13 cellular contexts compared by ENCODE assay signal in genomic region chrX:81259714-81260395, GRCh38. TPM values are rescaled to one million over a fixed set of nuclear protein-coding genes. Genes with fewer than 3 reads are reported as not detected.
DNase-seq lines count a peak whose midpoint lies in the region; ATAC-seq and TF ChIP-seq lines count a peak whose summit lies in the region.
"Had no signal": no experiment of that assay in that cellular context is flagged by ENCODE, and none has a peak within 500 bp of the region (broad histone marks: within the 10 kb centered on the region; RNA-seq: fewer than 3 reads in every experiment).

No MANE protein-coding gene starts in this region.

- TF ChIP-seq CTCF in CD8-positive, alpha-beta T cell (IDR thresholded peaks at IDR 0.05), result no peak
- no peak for TF ChIP-seq CTCF in esophagus muscularis mucosa (IDR thresholded peaks at IDR 0.05)
- no peak for TF ChIP-seq CTCF in osteocyte (IDR thresholded peaks at IDR 0.05)
- no peak for TF ChIP-seq CTCF in OCI-LY7 (conservative IDR thresholded peaks at IDR 0.05; ENCODE audit: low read length)

- no peaks in the 10 kb centered on the region for H3K9me3 ChIP-seq in CD8-positive, alpha-beta T cell (ENCODE audit: low read length)
- no peaks in the 10 kb centered on the region for H3K9me3 ChIP-seq in esophagus muscularis mucosa
- H3K9me3 ChIP-seq in OCI-LY7 (ENCODE audit: low read length), result no peaks in the 10 kb centered on the region

- no peak for TF ChIP-seq POLR2A in esophagus muscularis mucosa (IDR thresholded peaks at IDR 0.05; ENCODE audit: low read depth)

- H4K20me1 ChIP-seq in OCI-LY7 (ENCODE audit: insufficient read depth, low read length), result no peaks in the 10 kb centered on the region

- CTCF ChIA-PET in CD8-positive, alpha-beta T cell (lab: Charles Lee), result no interaction called here
- CTCF ChIA-PET in OCI-LY7 (lab: Charles Lee; ENCODE audit: unreplicated experiment), result no interaction called here

- H3K4me3 Mint-ChIP-seq in CD8-positive, alpha-beta T cell, result no peak overlapping the region
- peak overlapping the region; percentile 8 for H3K4me3 Mint-ChIP-seq in osteocyte (ENCODE audit: unreplicated experiment)

- intact Hi-C loops in CD8-positive, alpha-beta T cell (cut with DNase I, micrococcal nuclease), result no loop called here
- intact Hi-C loops in esophagus muscularis mucosa (cut with DNase I), result loop anchor here (5.0 kb wide), 1 partner anchor 58 kb away; the partner anchor contains the start of genes HMGN5 and SH3BGRL
- intact Hi-C loops in OCI-LY7 (cut with micrococcal nuclease; ENCODE audit: unreplicated experiment), result no loop called here

- H3K9me2 ChIP-seq in OCI-LY7 (ENCODE audit: insufficient read depth, low read length), result no peaks in the 10 kb centered on the region

- BruUV-seq in OCI-LY7 (replicated peaks; lab: Mats Ljungman, UMichigan), result no TSS peak

- H3K27ac Mint-ChIP-seq in CD8-positive, alpha-beta T cell, result peak overlapping the region; percentile 22
- peak overlapping the region; percentile 78 for H3K27ac Mint-ChIP-seq in osteocyte (ENCODE audit: unreplicated experiment)

- no peaks in the 10 kb centered on the region for H3K27me3 Mint-ChIP-seq in CD8-positive, alpha-beta T cell (ENCODE audit: low read depth)
- H3K27me3 Mint-ChIP-seq in osteocyte (ENCODE audit: unreplicated experiment), result no peaks in the 10 kb centered on the region

- no peak for ATAC-seq in CD8-positive, alpha-beta T cell
- ATAC-seq in HG03565 (IDR thresholded peaks at IDR 0.05; ENCODE audit: unreplicated experiment), result no peak
- no peak for ATAC-seq in GM19463 (IDR thresholded peaks at IDR 0.05; ENCODE audit: unreplicated experiment)

- no peak overlapping the region for H3K27ac ChIP-seq in CD8-positive, alpha-beta T cell (ENCODE audit: low read depth, low read length)
- H3K27ac ChIP-seq in esophagus muscularis mucosa (replicated peaks in 1 of 4) (peak overlapping the region; percentile 62 to 79 (median 74)), OCI-LY7 (ENCODE audit: low read depth, low read length, poor library complexity, severe bottlenecking) (no peak overlapping the region)
- H3K27ac ChIP-seq: WERI-Rb-1 had no signal

- no peak for DNase-seq in CD8-positive, alpha-beta T cell
- DNase-seq in LHCN-M2 (ENCODE audit: low read depth), result peak; percentile 28
- no peak for DNase-seq in esophagus muscularis mucosa (ENCODE audit: extremely low spot score)
- DNase-seq in osteocyte (ENCODE audit: extremely low spot score, unreplicated experiment), result no peak
- no peak for DNase-seq in OCI-LY7 (ENCODE audit: low spot score)
- no peak for DNase-seq in NCI-H187 treated with DMSO at 0.1 percent for 48 hours (lab: John Stamatoyannopoulos, UW)
- DNase-seq: NCI-H1092 treated with DMSO at 0.1 percent for 48 hours, NCI-H524 treated with DMSO at 0.1 percent for 48 hours, SHP77, WERI-Rb-1 had no signal

- 53% methylated on average over 3 of the region's 3 CpGs for WGBS in esophagus muscularis mucosa

- peaks cover 8% of the 10 kb centered on the region for H3K36me3 Mint-ChIP-seq in CD8-positive, alpha-beta T cell
- no peaks in the 10 kb centered on the region for H3K36me3 Mint-ChIP-seq in osteocyte (ENCODE audit: unreplicated experiment)

- H3K4me3 ChIP-seq in CD8-positive, alpha-beta T cell (ENCODE audit: low read depth, low read length), result no peak overlapping the region
- H3K4me3 ChIP-seq in esophagus muscularis mucosa (no peak overlapping the region), OCI-LY7 (ENCODE audit: low read depth, low read length, poor library complexity, severe bottlenecking) (no peak overlapping the region)
- H3K4me3 ChIP-seq: BLaER1 treated with 17β-estradiol and CSF1 and Interleukin-3, amounts not matched to agents 10 nM and 100 nM had no signal

- peaks cover 7% of the 10 kb centered on the region for H3K4me1 ChIP-seq in CD8-positive, alpha-beta T cell (ENCODE audit: insufficient read depth, low read length)
- H3K4me1 ChIP-seq in esophagus muscularis mucosa (peaks cover 0 to 69% (median 43%) of the 10 kb centered on the region in 4 donors), OCI-LY7 (ENCODE audit: insufficient read depth, low read length, poor library complexity, severe bottlenecking) (no peaks in the 10 kb centered on the region)

- no peaks in the 10 kb centered on the region for H3K36me3 ChIP-seq in CD8-positive, alpha-beta T cell (ENCODE audit: insufficient read depth, low read length)
- H3K36me3 ChIP-seq in esophagus muscularis mucosa (no peaks in the 10 kb centered on the region), OCI-LY7 (ENCODE audit: insufficient read depth, low read length) (no peaks in the 10 kb centered on the region)
- H3K36me3 ChIP-seq: WERI-Rb-1 had no signal

- H3K79me2 ChIP-seq in OCI-LY7 (ENCODE audit: insufficient read depth, low read depth, low read length), result no peaks in the 10 kb centered on the region

- no peak overlapping the region for H2AFZ ChIP-seq in OCI-LY7 (ENCODE audit: low read length)

- H3K4me1 Mint-ChIP-seq in CD8-positive, alpha-beta T cell (ENCODE audit: low read depth), result peaks cover 59% of the 10 kb centered on the region
- peaks cover 51% of the 10 kb centered on the region for H3K4me1 Mint-ChIP-seq in osteocyte (ENCODE audit: unreplicated experiment)

- H3K9me3 Mint-ChIP-seq in CD8-positive, alpha-beta T cell, result no peaks in the 10 kb centered on the region
- H3K9me3 Mint-ChIP-seq in osteocyte (ENCODE audit: unreplicated experiment), result peaks cover 6% of the 10 kb centered on the region

- TF ChIP-seq EP300 in esophagus muscularis mucosa (IDR thresholded peaks at IDR 0.05), result no peak

- no peak overlapping the region for H3K4me2 ChIP-seq in OCI-LY7 (ENCODE audit: low read length)

- H3K27me3 ChIP-seq in CD8-positive, alpha-beta T cell (ENCODE audit: insufficient read depth, low read length), result no peaks in the 10 kb centered on the region
- H3K27me3 ChIP-seq in esophagus muscularis mucosa, result no peaks in the 10 kb centered on the region

- POLR2A ChIA-PET in CD8-positive, alpha-beta T cell (lab: Charles Lee), result no interaction called here
- POLR2A ChIA-PET in OCI-LY7 (lab: Charles Lee), result no interaction called here

RNA-seq across cellular contexts. Expression of gene SH3BGRL, which starts 58.0 kb away (rescaled TPM):
- total RNA-seq in CD8-positive, alpha-beta T cell, result 10 to 100 TPM; 37.3 to 39.5 TPM
- total RNA-seq in LHCN-M2 (2014; rRNA removed) (115 and 117 TPM in 2 replicates), esophagus muscularis mucosa (100 to 1,000 TPM; 251 to 338 (median 290) TPM), osteocyte (166 TPM in 2 replicates), OCI-LY7 (2022) (68.2 and 85.7 TPM in 2 replicates)
- 62.3 TPM for polyA plus RNA-seq in LHCN-M2 (2012)
- total RNA-seq in OCI-LY7 (2014; rRNA removed; shearing (Covaris generic)), result 56.2 and 63.5 TPM in 2 replicates

RNA-seq across cellular contexts. Expression of gene HMGN5, which starts 58.1 kb away (rescaled TPM):
- total RNA-seq in CD8-positive, alpha-beta T cell, result under 1 TPM; 0.27 to 0.92 TPM
- total RNA-seq in LHCN-M2 (2014; rRNA removed), result 0.38 and 1.8 TPM in 2 replicates
- 4.4 TPM for polyA plus RNA-seq in LHCN-M2 (2012)
- 10 to 100 TPM in 1 of 4 donors, 1 to 10 TPM in 3; 2.1 to 16.2 (median 3.2) TPM for total RNA-seq in esophagus muscularis mucosa
- 1.6 and 2.7 TPM in 2 replicates for total RNA-seq in osteocyte
- total RNA-seq in OCI-LY7 (2014; rRNA removed; shearing (Covaris generic)), result 2.0 and 9.5 TPM in 2 replicates
- total RNA-seq in OCI-LY7 (2022), result 14.8 and 15.3 TPM in 2 replicates

Comparison
In these comparisons a context has a peak if more than half of its experiments do, and no peak if none do; other contexts are left out.
1. H3K27ac ChIP-seq: peak in esophagus muscularis mucosa (4 of 4); none in CD8-positive, alpha-beta T cell (single experiment) and OCI-LY7 (single experiment).